Comparison of ENCODE assay signal across 11 cellular contexts in genomic region chr7:137985897-137986251, GRCh38. TPM values are rescaled to one million over a fixed set of nuclear protein-coding genes. Genes with fewer than 3 reads are reported as not detected.
DNase-seq lines count a peak whose midpoint lies in the region; ATAC-seq and TF ChIP-seq lines count a peak whose summit lies in the region.
"Had no signal": no experiment of that assay in that cellular context is flagged by ENCODE, and none has a peak within 500 bp of the region (broad histone marks: within the 10 kb centered on the region; RNA-seq: fewer than 3 reads in every experiment).

No MANE protein-coding gene starts in this region.

- no peak overlapping the region for H2BK20ac ChIP-seq in H9 (ENCODE audit: low read depth, low read length, poor library complexity, severe bottlenecking)

- peak overlapping the region; percentile 91 for H3K27ac Mint-ChIP-seq in nephron progenitor cell
- no peak overlapping the region for H3K27ac Mint-ChIP-seq in neural progenitor cell
- H3K27ac Mint-ChIP-seq in H9: no peak overlapping the region

- H3K27me3 Mint-ChIP-seq in nephron progenitor cell (ENCODE audit: low read depth, poor library complexity) (peaks cover 3% of the 10 kb centered on the region), neural progenitor cell (ENCODE audit: insufficient read depth, low read depth) (no peaks in the 10 kb centered on the region), H9 (ENCODE audit: low read depth) (no peaks in the 10 kb centered on the region)

- no peak overlapping the region for H3K4me2 ChIP-seq in neural progenitor cell
- no peak overlapping the region for H3K4me2 ChIP-seq in H9 (ENCODE audit: insufficient read depth, insufficient read length, low read length)

- TF ChIP-seq CTCF in GM13976 (IDR thresholded peaks at IDR 0.05; ENCODE audit: borderline replicate concordance, control extremely low read depth, extremely low read depth, insufficient read depth, missing control alignments) (no peak), nephron progenitor cell (IDR thresholded peaks at IDR 0.05) (no peak), neural progenitor cell (IDR thresholded peaks at IDR 0.05) (no peak), H9 (conservative IDR thresholded peaks at IDR 0.05) (no peak)

- H3K9me3 ChIP-seq in neural progenitor cell (ENCODE audit: low read depth) (no peaks in the 10 kb centered on the region), H9 (ENCODE audit: control insufficient read depth, low read depth, low read length) (no peaks in the 10 kb centered on the region)

- no peak overlapping the region for H2BK5ac ChIP-seq in H9 (ENCODE audit: insufficient read length, low read length)

- H3K18ac ChIP-seq in H9 (ENCODE audit: insufficient read length, low read depth, low read length): no peak overlapping the region

- no peak overlapping the region for H3K56ac ChIP-seq in H9 (ENCODE audit: insufficient read length, low read depth, low read length)

- no peak overlapping the region for H3K27ac ChIP-seq in neural progenitor cell
- no peak overlapping the region for H3K27ac ChIP-seq in H9 (ENCODE audit: insufficient read length, low read depth, low read length)

- H3K36me3 ChIP-seq in H7 (replicated peaks; ENCODE audit: control insufficient read depth, insufficient read depth, low read length): no peaks in the 10 kb centered on the region
- H3K36me3 ChIP-seq in neural progenitor cell: no peaks in the 10 kb centered on the region

- H3K79me1 ChIP-seq in H9 (ENCODE audit: insufficient read depth, low read depth, low read length, poor library complexity, severe bottlenecking): peaks cover 10% of the 10 kb centered on the region

- no peak overlapping the region for H2BK12ac ChIP-seq in H9 (ENCODE audit: insufficient read length, low read depth, low read length)

- H3K79me2 ChIP-seq in neural progenitor cell (ENCODE audit: low read depth) (peaks cover 72% of the 10 kb centered on the region), H9 (ENCODE audit: insufficient read depth, low read length) (peaks cover 18% of the 10 kb centered on the region; the same call in 1 of the 2 replicates)

- H2BK15ac ChIP-seq in H9 (ENCODE audit: low read depth, low read length): no peak overlapping the region

- no peaks in the 10 kb centered on the region for H3F3A ChIP-seq in neural progenitor cell (ENCODE audit: low read depth)

- no peak overlapping the region for H4K5ac ChIP-seq in H9 (ENCODE audit: insufficient read length, low read depth, low read length)

- no CpG with 5 or more reads among the region's 3 CpGs for WGBS in H9 (ENCODE audit: extremely low coverage, insufficient read length, low lambda C conversion rate)

- H2AFZ ChIP-seq in neural progenitor cell (replicated peaks) (no peak overlapping the region), H9 (ENCODE audit: low read length) (no peak overlapping the region)

- no peak overlapping the region for H3K9ac ChIP-seq in neural progenitor cell
- no peak overlapping the region for H3K9ac ChIP-seq in H9 (ENCODE audit: extremely low read depth, insufficient read length, low read length)

- H3K4me3 ChIP-seq in H7 (ENCODE audit: insufficient read depth, low read depth, low read length): no peak overlapping the region
- H3K4me3 ChIP-seq in neural progenitor cell: no peak overlapping the region

- H3T11ph ChIP-seq in H9 (ENCODE audit: low read length): no peak overlapping the region

- DNase-seq in GM13976 (ENCODE audit: low spot score) (peak; percentile 72), nephron progenitor cell (no peak), NCI-H1417 treated with DMSO at 0.1 percent for 48 hours (lab: John Stamatoyannopoulos, UW) (no peak), H7 (no peak), neural progenitor cell (ENCODE audit: low spot score) (no peak), H9 (no peak)
- DNase-seq: activated CD4-positive, alpha-beta T cell treated with anti-CD3 and anti-CD28 coated beads for 48 hours; cortex of kidney; NCI-H1105 had no signal

- peak; percentile 44 for ATAC-seq in GM21447 (IDR thresholded peaks at IDR 0.05; ENCODE audit: unreplicated experiment)
- peak; percentile 49 for ATAC-seq in HG03432 (IDR thresholded peaks at IDR 0.05; ENCODE audit: unreplicated experiment)

- no peaks in the 10 kb centered on the region for H3K23me2 ChIP-seq in H9 (ENCODE audit: insufficient read length, low read depth, low read length, poor library complexity, severe bottlenecking)

- H2BK120ac ChIP-seq in H9 (ENCODE audit: low read depth, low read length, poor library complexity, severe bottlenecking): no peak overlapping the region

- H4K20me1 ChIP-seq in neural progenitor cell (ENCODE audit: low read depth) (no peaks in the 10 kb centered on the region), H9 (ENCODE audit: control insufficient read depth, insufficient read depth, insufficient read length) (peaks cover 2% of the 10 kb centered on the region)

- H3K14ac ChIP-seq in H9 (ENCODE audit: insufficient read depth, low read length): no peak overlapping the region

- H3K4me3 Mint-ChIP-seq in nephron progenitor cell: no peak overlapping the region
- no peak overlapping the region for H3K4me3 Mint-ChIP-seq in neural progenitor cell
- H3K4me3 Mint-ChIP-seq in H9: no peak overlapping the region

- no peak overlapping the region for H4K8ac ChIP-seq in H9 (replicated peaks; ENCODE audit: insufficient read length, low read depth, low read length)

- no peak overlapping the region for H4K91ac ChIP-seq in H9 (ENCODE audit: insufficient read length, low read depth, low read length)

- H3K4ac ChIP-seq in H9 (ENCODE audit: low read depth, low read length): no peak overlapping the region

- no peaks in the 10 kb centered on the region for H3K27me3 ChIP-seq in H7 (ENCODE audit: control insufficient read depth, insufficient read depth, low read length)
- no peaks in the 10 kb centered on the region for H3K27me3 ChIP-seq in neural progenitor cell
- no peaks in the 10 kb centered on the region for H3K27me3 ChIP-seq in H9 (ENCODE audit: insufficient read depth, low read length)

- H2AK5ac ChIP-seq in H9 (ENCODE audit: insufficient read length, low read length): no peak overlapping the region

- H3K4me1 ChIP-seq in neural progenitor cell: peaks cover 28% of the 10 kb centered on the region
- peaks cover 13% of the 10 kb centered on the region; the same call in 1 of the 2 replicates for H3K4me1 ChIP-seq in H9 (ENCODE audit: insufficient read depth, low read length)

- H3K36me3 Mint-ChIP-seq in nephron progenitor cell (ENCODE audit: low read depth) (peaks cover 37% of the 10 kb centered on the region), neural progenitor cell (peaks cover 27% of the 10 kb centered on the region), H9 (ENCODE audit: insufficient read depth in 1 of 3, low read depth in 3 of 3) (peaks cover 22 to 28% (median 25%) of the 10 kb centered on the region in 3 experiments)

- peaks cover 14% of the 10 kb centered on the region for H3K9me3 Mint-ChIP-seq in nephron progenitor cell
- peaks cover 19% of the 10 kb centered on the region for H3K9me3 Mint-ChIP-seq in neural progenitor cell
- H3K9me3 Mint-ChIP-seq in H9: peaks cover 0 to 10% of the 10 kb centered on the region in 2 experiments; a peak in 4 of 5 replicates

- no peak overlapping the region for H3K23ac ChIP-seq in H9 (ENCODE audit: insufficient read length, low read depth, low read length)

- in situ Hi-C loops in GM13976 (cut with MboI; ENCODE audit: low sequenced_read_pairs, unreplicated experiment): no loop called here

- H3K4me1 Mint-ChIP-seq in nephron progenitor cell: peaks cover 9% of the 10 kb centered on the region
- H3K4me1 Mint-ChIP-seq in neural progenitor cell: peaks cover 25% of the 10 kb centered on the region
- H3K4me1 Mint-ChIP-seq in H9: peaks cover 34 to 54% of the 10 kb centered on the region in 2 experiments

RNA-seq across cellular contexts. Expression of gene CREB3L2, which starts 16.0 kb away (rescaled TPM):
- 11.4 and 13.0 TPM in 2 replicates for total RNA-seq in H7 (2014; rRNA removed; shearing (Covaris generic))
- total RNA-seq in neural progenitor cell (ENCODE audit: low replicate concordance): 9.9 and 10.7 TPM in 2 replicates
- total RNA-seq in H9 (2021): 58.1 and 60.7 TPM in 2 replicates
